Comparison of ENCODE assay signal across 9 cellular contexts in genomic region chr10:7687228-7687907, GRCh38. TPM values are rescaled to one million over a fixed set of nuclear protein-coding genes. Genes with fewer than 3 reads are reported as not detected.
DNase-seq lines count a peak whose midpoint lies in the region; ATAC-seq, FAIRE-seq and TF ChIP-seq lines count a peak whose summit lies in the region.
"Had no signal": no experiment of that assay in that cellular context is flagged by ENCODE, and none has a peak within 500 bp of the region (broad histone marks: within the 10 kb centered on the region; RNA-seq: fewer than 3 reads in every experiment).

No MANE protein-coding gene starts in this region.

- CTCF ChIA-PET in WTC11 (lab: Charles Lee) = interaction anchor here (0.6 to 3.7 kb wide), 41 partner anchors 11 to 1615 kb away, joined by 3 to 96 read pairs (median 4); partner anchors contain the start of genes ATP5F1C, ITIH5, KIN and TAF3

- POLR2A ChIA-PET in WTC11 (lab: Charles Lee) = interaction anchor here (2.0 kb wide), 1 partner anchor 162 kb away, joined by 9 read pairs; no protein-coding TSS in a partner anchor

- H3K27ac Mint-ChIP-seq in WTC11 = no peak overlapping the region
- H3K27ac Mint-ChIP-seq: IgD-negative memory B cell had no signal

- H3K9me3 ChIP-seq in BE2C (no peaks in the 10 kb centered on the region), breast epithelium (peaks cover 0 to 13% of the 10 kb centered on the region in 2 donors)

- peaks cover 7% of the 10 kb centered on the region; the same call in 1 of the 2 replicates for H3K27me3 Mint-ChIP-seq in WTC11 (ENCODE audit: low read depth)

- H3K27ac ChIP-seq in breast epithelium = no peak overlapping the region

- H3K36me3 Mint-ChIP-seq in WTC11 = peaks cover 24% of the 10 kb centered on the region
- H3K36me3 Mint-ChIP-seq: IgD-negative memory B cell had no signal

- H3K4me3 ChIP-seq in BE2C (ENCODE audit: low read depth, low read length) = no peak overlapping the region
- no peak overlapping the region for H3K4me3 ChIP-seq in breast epithelium

- no peaks in the 10 kb centered on the region for H3K4me1 Mint-ChIP-seq in WTC11

- peaks cover 53% of the 10 kb centered on the region for H3K9me3 Mint-ChIP-seq in WTC11

- intact Hi-C loops in breast epithelium (cut with DNase I; ENCODE audit: low total_unique reads) = loop anchor here (5.0 kb wide), 1 partner anchor 160 kb away; no protein-coding TSS in a partner anchor

- DNase-seq in BE2C (peak; percentile 83), NCI-H2227 treated with DMSO at 0.1 percent for 48 hours (lab: John Stamatoyannopoulos, UW) (peak; percentile 48), WTC11 (ENCODE audit: low spot score) (peak; percentile 86), breast epithelium (ENCODE audit: low spot score in 2 of 2) (peak; percentile 74 to 78)
- DNase-seq in stimulated activated CD4-positive, alpha-beta T cell treated with anti-CD3 and anti-CD28 coated beads, Interleukin-1b, Interleukin-23, amount 100 ng/mL, for 4 hours (ENCODE audit: low read depth in 2 of 2) = peak; percentile 40 to 60

- H3K36me3 ChIP-seq in BE2C (no peaks in the 10 kb centered on the region), breast epithelium (no peaks in the 10 kb centered on the region)

- TF ChIP-seq CTCF in BE2C (IDR thresholded peaks at IDR 0.05; ENCODE audit: low read depth, low read length) (peak; percentile 95), WTC11 (IDR thresholded peaks at IDR 0.05) (peak; percentile 64; the same call in 1 of the 2 replicates), breast epithelium (IDR thresholded peaks at IDR 0.05) (peak; percentile 67 to 95 (median 78))

- no peak overlapping the region for H3K4me3 Mint-ChIP-seq in WTC11
- H3K4me3 Mint-ChIP-seq: IgD-negative memory B cell had no signal

- H3K27me3 ChIP-seq in BE2C (no peaks in the 10 kb centered on the region), breast epithelium (no peaks in the 10 kb centered on the region)

- H3K4me1 ChIP-seq in BE2C (no peaks in the 10 kb centered on the region), breast epithelium (no peaks in the 10 kb centered on the region)

- TF ChIP-seq POLR2A in breast epithelium (IDR thresholded peaks at IDR 0.05) = no peak

- peak; percentile 97 for ATAC-seq in GM19035 (IDR thresholded peaks at IDR 0.05; ENCODE audit: unreplicated experiment)
- ATAC-seq in HG03175 (IDR thresholded peaks at IDR 0.05; ENCODE audit: unreplicated experiment) = peak; percentile 98
- peak; percentile 98 for ATAC-seq in WTC11

- FAIRE-seq in islet of Langerhans (lab: Jason Lieb, UNC) = peak; percentile 72

TF ChIP-seq in WTC11, 78 proteins besides CTCF, POLR2A, EP300 and RAD21:
- TF ChIP-seq HMGXB4 (CRISPR knock-in tag; IDR thresholded peaks at IDR 0.05) (peak; percentile 52; the same call in 1 of the 2 replicates), NR3C1 (CRISPR knock-in tag; conservative IDR thresholded peaks at IDR 0.05; ENCODE audit: low read depth) (no peak), ETV6 (CRISPR knock-in tag; IDR thresholded peaks at IDR 0.05) (no peak), ERG (CRISPR knock-in tag; IDR thresholded peaks at IDR 0.05) (no peak), TCF7 (CRISPR knock-in tag; IDR thresholded peaks at IDR 0.05; ENCODE audit: low read depth) (no peak), GABPB1 (CRISPR knock-in tag; IDR thresholded peaks at IDR 0.05) (peak; percentile 91), PREB (CRISPR knock-in tag; IDR thresholded peaks at IDR 0.05; ENCODE audit: borderline replicate concordance) (no peak), AR (CRISPR knock-in tag; IDR thresholded peaks at IDR 0.05) (no peak), MLX (CRISPR knock-in tag; IDR thresholded peaks at IDR 0.05) (no peak), SOX15 (CRISPR knock-in tag; IDR thresholded peaks at IDR 0.05) (no peak), NR2C2 (CRISPR knock-in tag; IDR thresholded peaks at IDR 0.05) (no peak), ATF6 (CRISPR knock-in tag; IDR thresholded peaks at IDR 0.05) (no peak), JUN (CRISPR knock-in tag; IDR thresholded peaks at IDR 0.05) (no peak), SP1 (CRISPR knock-in tag; conservative IDR thresholded peaks at IDR 0.05) (0 out of 2 replicates have a peak, but pooled peaks have one; percentile 37)
TF ChIP-seq in WTC11: peak in this region for 3.

RNA-seq across cellular contexts. Expression of gene ITIH2, which starts 15.7 kb away (rescaled TPM):
- not detected for polyA plus RNA-seq in BE2C (2012; ENCODE audit: insufficient read depth, insufficient read length, low read depth)
- total RNA-seq in WTC11 (2021) (0.62 to 0.83 TPM (median 0.62 TPM) in 3 replicates), breast epithelium (1 to 10 TPM in 1 of 3 donors, under 1 TPM in 1, not detected in 1; 0.73 to 2.0 TPM)
- polyA plus RNA-seq: IgD-negative memory B cell had no signal

RNA-seq across cellular contexts. Expression of gene ITIH5, which starts 20.6 kb away (rescaled TPM):
- polyA plus RNA-seq in BE2C (2012; ENCODE audit: insufficient read depth, insufficient read length, low read depth) = 0.39 TPM
- total RNA-seq in WTC11 (2021) (3.1 to 3.8 TPM (median 3.6 TPM) in 3 replicates), breast epithelium (100 to 1,000 TPM in 1 of 3 donors, 10 to 100 TPM in 2; 18.7 to 407 (median 54.1) TPM)
- polyA plus RNA-seq: IgD-negative memory B cell had no signal
